ENCODE assay signal across 17 cellular contexts in genomic region chr1:15051898-15052528, GRCh38.
DNase-seq lines count a peak whose midpoint lies in the region; ATAC-seq, FAIRE-seq and TF ChIP-seq lines count a peak whose summit lies in the region.
"Had no signal": no experiment of that assay in that cellular context is flagged by ENCODE, and none has a peak within 500 bp of the region (broad histone marks: within the 10 kb centered on the region; RNA-seq: fewer than 3 reads in every experiment).

No MANE protein-coding gene starts in this region.

- no peak for FAIRE-seq in K562 (lab: Jason Lieb, UNC)
- FAIRE-seq: A549, H1 had no signal

- no peak for ATAC-seq in K562
- ATAC-seq in GM18909 (IDR thresholded peaks at IDR 0.05; ENCODE audit: poor library complexity, unreplicated experiment) = no peak
- no peak for ATAC-seq in activated T-cell treated with anti-CD3 and anti-CD28 coated beads, Interleukin-2, amount 50 U/mL, for 72 hours (replicated peaks in 1 of 2)
- ATAC-seq: A549 had no signal

- in situ Hi-C loops in mammary epithelial cell (cut with MboI; ENCODE audit: low sequenced_read_pairs in 2 of 2) = no loop called here
- in situ Hi-C loops in K562 (cut with MboI) = no loop called here

- H3K27ac ChIP-seq in mammary epithelial cell (ENCODE audit: insufficient read depth, low read depth, low read length) = no peak overlapping the region
- H3K27ac ChIP-seq in breast epithelium = no peak overlapping the region
- no peak overlapping the region for H3K27ac ChIP-seq in K562 (ENCODE audit: extremely low read depth, low read depth, low read length)
- no peak overlapping the region for H3K27ac ChIP-seq in right atrium auricular region
- H3K27ac ChIP-seq: A549 had no signal

- H2AFZ ChIP-seq in mammary epithelial cell (ENCODE audit: low read depth, low read length) (no peak overlapping the region), K562 (ENCODE audit: low read depth, low read length) (no peak overlapping the region)

- no peak for TF ChIP-seq EP300 in K562 (IDR thresholded peaks at IDR 0.05; ENCODE audit: low read length)

- H3K4me1 ChIP-seq in mammary epithelial cell (ENCODE audit: insufficient read depth, low read length) = no peaks in the 10 kb centered on the region
- no peaks in the 10 kb centered on the region for H3K4me1 ChIP-seq in breast epithelium
- H3K4me1 ChIP-seq in K562 (replicated peaks in 1 of 2; ENCODE audit: control insufficient read depth in 2 of 2, insufficient read depth in 2 of 2, low read length in 2 of 2) = no peaks in the 10 kb centered on the region; a peak in 1 of 5 replicates
- H3K4me1 ChIP-seq in right atrium auricular region = no peaks in the 10 kb centered on the region
- H3K4me1 ChIP-seq: A549 had no signal

- H3K27me3 ChIP-seq in mammary epithelial cell (ENCODE audit: insufficient read depth, low read length) (no peaks in the 10 kb centered on the region), breast epithelium (no peaks in the 10 kb centered on the region), K562 (ENCODE audit: control insufficient read depth in 2 of 2, insufficient read depth in 2 of 2, low read length in 2 of 2) (no peaks in the 10 kb centered on the region), right atrium auricular region (no peaks in the 10 kb centered on the region)

- H3K36me3 Mint-ChIP-seq in activated T-cell treated with anti-CD3 and anti-CD28 coated beads, Interleukin-2, amount 50 U/mL, for 72 hours (ENCODE audit: insufficient read depth in 2 of 2) = no peaks in the 10 kb centered on the region

- H4K20me1 ChIP-seq in mammary epithelial cell (ENCODE audit: insufficient read depth, low read length) (no peaks in the 10 kb centered on the region), K562 (replicated peaks; ENCODE audit: control insufficient read depth, insufficient read depth, low read length) (no peaks in the 10 kb centered on the region)

- H3K9me3 Mint-ChIP-seq in activated T-cell treated with anti-CD3 and anti-CD28 coated beads, Interleukin-2, amount 50 U/mL, for 72 hours = no peaks in the 10 kb centered on the region

- TF ChIP-seq RAD21 in K562 (CRISPR knock-in tag; conservative IDR thresholded peaks at IDR 0.05 in 1 of 2, IDR thresholded peaks at IDR 0.05 in 1 of 2) = no peak

- POLR2A ChIA-PET in K562 (lab: Yijun Ruan, JAX) = no interaction called here

- H3K79me2 ChIP-seq in mammary epithelial cell (ENCODE audit: insufficient read depth, low read length) (no peaks in the 10 kb centered on the region), K562 (ENCODE audit: control insufficient read depth, insufficient read depth, low read length) (no peaks in the 10 kb centered on the region)

- H3K27me3 Mint-ChIP-seq in activated T-cell treated with anti-CD3 and anti-CD28 coated beads, Interleukin-2, amount 50 U/mL, for 72 hours (ENCODE audit: low read depth) = no peaks in the 10 kb centered on the region

- no peaks in the 10 kb centered on the region for H3K9me1 ChIP-seq in K562 (ENCODE audit: control insufficient read depth, insufficient read depth, low read length)

- no peak for TF ChIP-seq POLR2A in breast epithelium (IDR thresholded peaks at IDR 0.05)
- TF ChIP-seq POLR2A in K562 (conservative IDR thresholded peaks at IDR 0.05) = no peak

- CTCF ChIA-PET in mammary epithelial cell (lab: Charles Lee; ENCODE audit: low non-redundant PET) = no interaction called here
- CTCF ChIA-PET in K562 (lab: Yijun Ruan, JAX; ENCODE audit: low intra/inter-chr PET ratio) = no interaction called here

- TF ChIP-seq CTCF in mammary epithelial cell (conservative IDR thresholded peaks at IDR 0.05 in 1 of 2, IDR thresholded peaks at IDR 0.05 in 1 of 2; ENCODE audit: extremely low read depth in 1 of 2, insufficient read depth in 1 of 2, low read depth in 1 of 2, low read length in 2 of 2) = no peak
- TF ChIP-seq CTCF in breast epithelium (IDR thresholded peaks at IDR 0.05) = no peak
- TF ChIP-seq CTCF in K562 (IDR thresholded peaks at IDR 0.05 in 2 of 3, conservative IDR thresholded peaks at IDR 0.05 in 1 of 3; ENCODE audit: insufficient read depth in 2 of 3, low read depth in 1 of 3, low read length in 3 of 3) = no peak
- no peak for TF ChIP-seq CTCF in fibroblast of the aortic adventitia (IDR thresholded peaks at IDR 0.05; ENCODE audit: insufficient read depth, low read length)
- TF ChIP-seq CTCF in right atrium auricular region (IDR thresholded peaks at IDR 0.05) = no peak

- intact Hi-C loops in mammary epithelial cell (cut with micrococcal nuclease) = no loop called here
- intact Hi-C loops in breast epithelium (cut with DNase I; ENCODE audit: low total_unique reads) = no loop called here
- intact Hi-C loops in K562 (cut with micrococcal nuclease) = no loop called here

- H3K4me3 ChIP-seq in mammary epithelial cell (replicated peaks in 1 of 3; ENCODE audit: insufficient read depth in 1 of 3, low read depth in 2 of 3, low read length in 3 of 3) (no peak overlapping the region), breast epithelium (no peak overlapping the region), K562 (no peak overlapping the region), fibroblast of the aortic adventitia (ENCODE audit: low read depth, low read length) (no peak overlapping the region), right atrium auricular region (no peak overlapping the region)
- H3K4me3 ChIP-seq: A549 had no signal

- H3K27ac Mint-ChIP-seq in activated T-cell treated with anti-CD3 and anti-CD28 coated beads, Interleukin-2, amount 50 U/mL, for 72 hours = no peak overlapping the region

- no peak overlapping the region for H3K9ac ChIP-seq in mammary epithelial cell (ENCODE audit: insufficient read depth, low read length)
- no peak overlapping the region for H3K9ac ChIP-seq in K562 (ENCODE audit: insufficient read depth in 1 of 2, low read depth in 2 of 2, low read length in 2 of 2)

- no peak overlapping the region for H3K4me3 Mint-ChIP-seq in activated T-cell treated with anti-CD3 and anti-CD28 coated beads, Interleukin-2, amount 50 U/mL, for 72 hours

- no peaks in the 10 kb centered on the region for H3K4me1 Mint-ChIP-seq in activated T-cell treated with anti-CD3 and anti-CD28 coated beads, Interleukin-2, amount 50 U/mL, for 72 hours (ENCODE audit: low read depth)

- no peak overlapping the region for H3K4me2 ChIP-seq in mammary epithelial cell (ENCODE audit: insufficient read depth, low read depth, low read length)
- H3K4me2 ChIP-seq in K562 (ENCODE audit: insufficient read depth, low read length) = no peak overlapping the region
- H3K4me2 ChIP-seq: A549 had no signal

- no peaks in the 10 kb centered on the region for H3K36me3 ChIP-seq in mammary epithelial cell (ENCODE audit: insufficient read depth, low read length)
- no peaks in the 10 kb centered on the region for H3K36me3 ChIP-seq in breast epithelium
- peaks cover 8% of the 10 kb centered on the region for H3K36me3 ChIP-seq in K562 (ENCODE audit: control insufficient read depth, insufficient read depth, low read length)
- no peaks in the 10 kb centered on the region for H3K36me3 ChIP-seq in right atrium auricular region

- BruUV-seq in mammary epithelial cell (replicated peaks; lab: Mats Ljungman, UMichigan) = no TSS peak
- BruUV-seq in K562 (replicated peaks; lab: Mats Ljungman, UMichigan) = no TSS peak

- 91% methylated on average over 8 of the region's 8 CpGs for WGBS in mammary epithelial cell (ENCODE audit: low coverage, missing lambda C conversion rate)
- WGBS in K562 (ENCODE audit: insufficient coverage, low coverage, missing lambda C conversion rate) = 57% methylated on average over 8 of the region's 8 CpGs

- dilution Hi-C loops in mammary epithelial cell (cut with HindIII; ENCODE audit: low sequenced_read_pairs) = no loop called here

- DNase-seq in mammary epithelial cell = peak; percentile 6
- DNase-seq in breast epithelium (ENCODE audit: low spot score in 2 of 2) = no peak
- DNase-seq in K562 (ENCODE audit: extremely low read depth in 1 of 4, low spot score in 3 of 4) = no peak
- DNase-seq in fibroblast of the aortic adventitia (ENCODE audit: low read depth) = peak; percentile 27
- DNase-seq in stromal cell of bone marrow (ENCODE audit: low read depth) = peak; percentile 34
- DNase-seq in right atrium auricular region (ENCODE audit: low spot score) = no peak
- no peak for DNase-seq in activated T-cell treated with anti-CD3 and anti-CD28 coated beads, Interleukin-2, amount 50 U/mL, for 72 hours
- DNase-seq: AML-193, COR-L47, Karpas-422, MM.1S, NCI-H1092 treated with DMSO at 0.1 percent for 48 hours, NCI-H2081 treated with DMSO at 0.1 percent for 48 hours, NCI-H510A treated with DMSO at 0.1 percent for 48 hours had no signal

- H3K9me3 ChIP-seq in mammary epithelial cell (replicated peaks; ENCODE audit: insufficient read depth, low read length) = no peaks in the 10 kb centered on the region
- no peaks in the 10 kb centered on the region for H3K9me3 ChIP-seq in breast epithelium
- no peaks in the 10 kb centered on the region for H3K9me3 ChIP-seq in K562 (replicated peaks; ENCODE audit: control insufficient read depth, insufficient read depth, low read depth, low read length)
- H3K9me3 ChIP-seq in right atrium auricular region = no peaks in the 10 kb centered on the region
- H3K9me3 ChIP-seq: A549 had no signal

Comparison
In these comparisons a context has a peak if more than half of its experiments do, and no peak if none do; other contexts are left out.
1. DNase-seq: peak in mammary epithelial cell (single experiment), fibroblast of the aortic adventitia (single experiment) and stromal cell of bone marrow (single experiment); none in breast epithelium (0 of 2), K562 (0 of 4), right atrium auricular region (single experiment) and activated T-cell treated with anti-CD3 and anti-CD28 coated beads, Interleukin-2, amount 50 U/mL, for 72 hours (0 of 2).